ENCODE assay signal across 17 cellular contexts in the genomic region with DNA sequence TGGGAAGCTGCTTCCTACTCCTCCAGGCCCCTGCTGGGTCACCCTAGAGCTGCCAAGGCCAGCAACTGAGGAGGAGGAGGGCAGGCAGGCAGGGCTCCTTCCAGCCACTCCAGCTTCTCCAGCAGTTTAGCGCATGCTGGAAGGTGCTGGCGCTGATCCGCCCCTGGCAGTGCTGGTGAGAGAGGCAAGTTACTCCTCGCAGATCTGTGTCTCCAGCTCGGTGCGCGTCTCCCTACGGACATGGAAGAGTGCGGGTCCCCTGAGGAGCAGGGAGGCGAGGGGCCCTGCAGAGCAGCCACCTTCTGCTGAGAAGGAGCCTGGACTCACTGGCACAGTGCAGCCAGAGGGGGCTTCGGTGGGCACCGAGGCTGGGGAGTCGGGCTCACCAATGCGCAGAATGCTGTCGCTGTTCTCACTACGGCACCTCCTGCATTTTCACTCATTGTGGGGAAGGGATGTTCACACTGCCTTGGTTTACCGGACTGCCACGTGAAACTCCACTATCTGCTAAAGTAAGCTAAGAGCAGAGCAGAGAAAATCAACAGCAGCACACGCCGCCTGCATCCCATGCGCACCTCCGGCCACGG.
DNase-seq lines count a peak whose midpoint lies in the region; ATAC-seq and TF ChIP-seq lines count a peak whose summit lies in the region.
"Had no signal": no experiment of that assay in that cellular context is flagged by ENCODE, and none has a peak within 500 bp of the region (broad histone marks: within the 10 kb centered on the region; RNA-seq: fewer than 3 reads in every experiment).

No MANE protein-coding gene starts in this region.

- H3K4me2 ChIP-seq in trophoblast cell (ENCODE audit: low read length), result no peak overlapping the region

- H3K27ac Mint-ChIP-seq in activated naive CD4-positive, alpha-beta T cell treated with anti-CD3 and anti-CD28 coated beads, Interleukin-2, amount 10 ng/mL, durations not matched to agents 7 days and 5 days, result peak overlapping the region; percentile 28
- H3K27ac Mint-ChIP-seq in activated naive CD4-positive, alpha-beta T cell treated with anti-CD3 and anti-CD28 coated beads, Interleukin-2, amount 50 U/mL, for 72 hours, result no peak overlapping the region
- H3K27ac Mint-ChIP-seq in osteocyte (ENCODE audit: unreplicated experiment), result no peak overlapping the region
- H3K27ac Mint-ChIP-seq: activated CD4-positive, alpha-beta memory T cell treated with anti-CD3 and anti-CD28 coated beads for 36 hours had no signal

- no peaks in the 10 kb centered on the region for H3K4me1 Mint-ChIP-seq in activated naive CD4-positive, alpha-beta T cell treated with anti-CD3 and anti-CD28 coated beads, Interleukin-2, amount 10 ng/mL, durations not matched to agents 7 days and 5 days
- peaks cover 3% of the 10 kb centered on the region for H3K4me1 Mint-ChIP-seq in osteocyte (ENCODE audit: unreplicated experiment)

- no peak overlapping the region for H4K91ac ChIP-seq in trophoblast cell (ENCODE audit: low read depth, low read length)

- no peak overlapping the region for H2BK12ac ChIP-seq in trophoblast cell (ENCODE audit: low read length)

- WGBS in tibial nerve, 2 donors, result 43 to 64% methylated on average over 18 to 23 of the region's 23 CpGs
- WGBS in trophoblast cell (ENCODE audit: extremely low coverage, insufficient coverage, insufficient read length), result no CpG with 5 or more reads among the region's 23 CpGs

- no peak overlapping the region for H4K12ac ChIP-seq in trophoblast cell (ENCODE audit: low read depth, low read length)

- no peaks in the 10 kb centered on the region for H3K79me2 ChIP-seq in trophoblast cell (ENCODE audit: control insufficient read depth, insufficient read depth, low read length, poor library complexity)

- no peak overlapping the region for H3K18ac ChIP-seq in trophoblast cell (ENCODE audit: low read length)

- H3K23ac ChIP-seq in trophoblast cell (ENCODE audit: low read length), result no peak overlapping the region

- H3K36me3 ChIP-seq in tibial nerve (peaks cover 0 to 13% (median 0%) of the 10 kb centered on the region in 3 donors), trophoblast cell (ENCODE audit: control insufficient read depth in 1 of 2, insufficient read depth in 2 of 2, low read length in 2 of 2) (no peaks in the 10 kb centered on the region)

- no peak overlapping the region for H2BK5ac ChIP-seq in trophoblast cell (ENCODE audit: low read depth, low read length, poor library complexity)

- H3K14ac ChIP-seq in trophoblast cell (ENCODE audit: low read length), result no peak overlapping the region

- H3K4me3 ChIP-seq in tibial nerve, result peak overlapping the region in 1 of 4 donors; percentile 11
- no peak overlapping the region for H3K4me3 ChIP-seq in trophoblast cell (ENCODE audit: low read depth, low read length)
- H3K4me3 ChIP-seq: Peyer's patch, transverse colon had no signal

- TF ChIP-seq POLR2A in tibial nerve (IDR thresholded peaks at IDR 0.05), result no peak

- H3K9me3 Mint-ChIP-seq in activated naive CD4-positive, alpha-beta T cell treated with anti-CD3 and anti-CD28 coated beads, Interleukin-2, amount 10 ng/mL, durations not matched to agents 7 days and 5 days, result no peaks in the 10 kb centered on the region
- no peaks in the 10 kb centered on the region for H3K9me3 Mint-ChIP-seq in activated naive CD4-positive, alpha-beta T cell treated with anti-CD3 and anti-CD28 coated beads, Interleukin-2, amount 50 U/mL, for 72 hours
- H3K9me3 Mint-ChIP-seq in osteocyte (ENCODE audit: unreplicated experiment), result no peaks in the 10 kb centered on the region
- H3K9me3 Mint-ChIP-seq: activated CD4-positive, alpha-beta memory T cell treated with anti-CD3 and anti-CD28 coated beads for 36 hours had no signal

- no peak overlapping the region for H3K9ac ChIP-seq in trophoblast cell (ENCODE audit: low read length)

- no peak for ATAC-seq in activated naive CD4-positive, alpha-beta T cell treated with anti-CD3 and anti-CD28 coated beads, Interleukin-2, amount 50 U/mL, for 72 hours
- ATAC-seq in HG03139 (IDR thresholded peaks at IDR 0.05; ENCODE audit: unreplicated experiment), result no peak
- ATAC-seq: left cardiac atrium, right cardiac atrium had no signal

- no peak overlapping the region for H2AFZ ChIP-seq in trophoblast cell (ENCODE audit: insufficient read depth, low read length, poor library complexity)

- no peak overlapping the region for H4K8ac ChIP-seq in trophoblast cell (ENCODE audit: low read depth, low read length)

- TF ChIP-seq EP300 in tibial nerve (IDR thresholded peaks at IDR 0.05), result no peak

- TF ChIP-seq CTCF in osteocyte (IDR thresholded peaks at IDR 0.05) (no peak), tibial nerve (IDR thresholded peaks at IDR 0.05) (no peak)

- peaks cover 0 to 55% (median 26%) of the 10 kb centered on the region in 4 donors for H3K4me1 ChIP-seq in tibial nerve
- peaks cover 2 to 3% of the 10 kb centered on the region in 2 experiments for H3K4me1 ChIP-seq in trophoblast cell (ENCODE audit: control insufficient read depth in 1 of 2, insufficient read depth in 2 of 2, low read length in 2 of 2)

- peaks cover 52% of the 10 kb centered on the region for H3K36me3 Mint-ChIP-seq in activated naive CD4-positive, alpha-beta T cell treated with anti-CD3 and anti-CD28 coated beads, Interleukin-2, amount 10 ng/mL, durations not matched to agents 7 days and 5 days
- peaks cover 9 to 16% of the 10 kb centered on the region in 2 donors for H3K36me3 Mint-ChIP-seq in activated naive CD4-positive, alpha-beta T cell treated with anti-CD3 and anti-CD28 coated beads, Interleukin-2, amount 50 U/mL, for 72 hours
- H3K36me3 Mint-ChIP-seq in osteocyte (ENCODE audit: unreplicated experiment), result peaks cover 3% of the 10 kb centered on the region

- peak; percentile 19 for DNase-seq in activated naive CD4-positive, alpha-beta T cell treated with anti-CD3 and anti-CD28 coated beads, Interleukin-2, amount 10 ng/mL, durations not matched to agents 7 days and 5 days
- DNase-seq in activated naive CD4-positive, alpha-beta T cell treated with anti-CD3 and anti-CD28 coated beads, Interleukin-2, amount 50 U/mL, for 72 hours (ENCODE audit: low spot score in 2 of 2), result no peak
- DNase-seq in ecto neural progenitor cell (ENCODE audit: low spot score), result peak; percentile 41
- DNase-seq in osteocyte (ENCODE audit: extremely low spot score, unreplicated experiment), result peak; percentile 78
- DNase-seq in tibial nerve (ENCODE audit: low spot score in 2 of 2), result no peak
- DNase-seq in activated CD4-positive, alpha-beta T cell treated with anti-CD3 and anti-CD28 coated beads for 48 hours, result no peak
- no peak for DNase-seq in trophoblast cell
- DNase-seq: CD4-positive, alpha-beta memory T cell; left cardiac atrium; NCI-H1930; NCI-H526 treated with DMSO at 0.1 percent for 48 hours; stimulated activated CD4-positive, alpha-beta T cell treated with anti-CD3 and anti-CD28 coated beads, Interleukin-1b, Interleukin-23, amount 100 ng/mL, for 48 hours; transverse colon had no signal

- no peaks in the 10 kb centered on the region for H3K27me3 Mint-ChIP-seq in activated naive CD4-positive, alpha-beta T cell treated with anti-CD3 and anti-CD28 coated beads, Interleukin-2, amount 10 ng/mL, durations not matched to agents 7 days and 5 days
- H3K27me3 Mint-ChIP-seq in osteocyte (ENCODE audit: unreplicated experiment), result no peaks in the 10 kb centered on the region
- H3K27me3 Mint-ChIP-seq: activated CD4-positive, alpha-beta memory T cell treated with anti-CD3 and anti-CD28 coated beads for 36 hours; CD4-positive, alpha-beta memory T cell had no signal

- CTCF ChIA-PET in activated naive CD4-positive, alpha-beta T cell treated with anti-CD3 and anti-CD28 coated beads, Interleukin-2, amount 10 ng/mL, durations not matched to agents 7 days and 5 days (lab: Charles Lee), result no interaction called here

- H2AK5ac ChIP-seq in trophoblast cell (ENCODE audit: low read length), result no peak overlapping the region

- H3K79me1 ChIP-seq in trophoblast cell (ENCODE audit: low read length), result no peaks in the 10 kb centered on the region

- no peak overlapping the region for H3K4me3 Mint-ChIP-seq in activated naive CD4-positive, alpha-beta T cell treated with anti-CD3 and anti-CD28 coated beads, Interleukin-2, amount 10 ng/mL, durations not matched to agents 7 days and 5 days
- no peak overlapping the region for H3K4me3 Mint-ChIP-seq in osteocyte (ENCODE audit: unreplicated experiment)
- H3K4me3 Mint-ChIP-seq: activated CD4-positive, alpha-beta memory T cell treated with anti-CD3 and anti-CD28 coated beads for 36 hours; CD4-positive, alpha-beta memory T cell had no signal

- H3K4ac ChIP-seq in trophoblast cell (ENCODE audit: low read depth, low read length), result no peak overlapping the region

- no peak overlapping the region for H2BK120ac ChIP-seq in trophoblast cell (ENCODE audit: insufficient read depth, low read length, poor library complexity)

- H3K9me3 ChIP-seq in tibial nerve (no peaks in the 10 kb centered on the region), trophoblast cell (ENCODE audit: insufficient read depth, low read depth, low read length) (no peaks in the 10 kb centered on the region)
- H3K9me3 ChIP-seq: Peyer's patch, transverse colon had no signal

- H3K27ac ChIP-seq in tibial nerve, result peak overlapping the region; percentile 51 to 94 (median 66)
- H3K27ac ChIP-seq in trophoblast cell (ENCODE audit: low read depth, low read length), result no peak overlapping the region
- H3K27ac ChIP-seq: Peyer's patch, transverse colon had no signal

- H3K27me3 ChIP-seq in tibial nerve (no peaks in the 10 kb centered on the region), trophoblast cell (ENCODE audit: insufficient read depth, low read length) (no peaks in the 10 kb centered on the region)
- H3K27me3 ChIP-seq: Peyer's patch, transverse colon had no signal

Comparison
In these comparisons a context has a peak if more than half of its experiments do, and no peak if none do; other contexts are left out.
1. DNase-seq: peak in activated naive CD4-positive, alpha-beta T cell treated with anti-CD3 and anti-CD28 coated beads, Interleukin-2, amount 10 ng/mL, durations not matched to agents 7 days and 5 days (single experiment), ecto neural progenitor cell (single experiment) and osteocyte (single experiment); none in activated naive CD4-positive, alpha-beta T cell treated with anti-CD3 and anti-CD28 coated beads, Interleukin-2, amount 50 U/mL, for 72 hours (0 of 2), tibial nerve (0 of 2), activated CD4-positive, alpha-beta T cell treated with anti-CD3 and anti-CD28 coated beads for 48 hours (single experiment) and trophoblast cell (0 of 2).